ENCODE assay signal across 9 cellular contexts in the genomic region with DNA sequence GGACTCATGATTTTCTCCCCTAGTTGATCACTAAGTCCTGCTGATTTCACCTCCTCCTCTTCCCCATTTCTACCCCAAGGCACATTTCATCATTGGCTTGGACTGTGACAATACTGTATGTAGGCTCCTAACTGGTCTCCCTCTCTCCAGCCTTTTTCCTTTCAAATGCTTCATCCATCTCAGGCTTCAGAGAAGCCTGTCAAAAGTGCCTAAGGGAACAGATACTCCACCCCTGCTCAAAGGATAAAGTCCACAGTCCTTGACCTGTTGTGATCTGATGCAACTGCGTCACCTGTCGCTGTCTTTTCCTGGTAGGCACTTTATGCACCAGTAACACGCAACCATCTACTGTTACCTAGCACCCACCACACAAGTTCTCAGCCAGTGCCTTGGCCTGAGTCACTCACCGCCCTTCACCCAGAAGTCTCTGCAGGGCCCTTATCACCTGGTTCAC. TPM values are rescaled to one million over a fixed set of nuclear protein-coding genes. Genes with fewer than 3 reads are reported as not detected.
DNase-seq lines count a peak whose midpoint lies in the region; ATAC-seq and TF ChIP-seq lines count a peak whose summit lies in the region.
"Had no signal": no experiment of that assay in that cellular context is flagged by ENCODE, and none has a peak within 500 bp of the region (broad histone marks: within the 10 kb centered on the region; RNA-seq: fewer than 3 reads in every experiment).

No MANE protein-coding gene starts in this region.

- 51 to 52% methylated on average over 4 of the region's 4 CpGs for WGBS in body of pancreas, 2 donors

- DNase-seq in DMS53 treated with DMSO at 0.1 percent for 48 hours (lab: John Stamatoyannopoulos, UW; ENCODE audit: unreplicated experiment) (peak; percentile 93), NCI-H2029 treated with DMSO at 0.1 percent for 48 hours (lab: John Stamatoyannopoulos, UW) (peak; percentile 88), body of pancreas (peak; percentile 66 to 83 (median 76)), neural crest cell (ENCODE audit: low read depth, low spot score) (no peak), AG20443 (ENCODE audit: low spot score) (no peak), SK-N-DZ (ENCODE audit: low spot score) (no peak)
- DNase-seq in activated CD8-positive, alpha-beta memory T cell treated with anti-CD3 and anti-CD28 coated beads, Interleukin-2, amount 50 U/mL, for 4 hours, result no peak
- DNase-seq: amniotic stem cell had no signal

- H3K4me1 Mint-ChIP-seq in neural crest cell, result peaks cover 48% of the 10 kb centered on the region

- H3K4me3 Mint-ChIP-seq in neural crest cell, result peak overlapping the region; percentile 20

- TF ChIP-seq CTCF in body of pancreas (IDR thresholded peaks at IDR 0.05), result no peak
- no peak for TF ChIP-seq CTCF in neural crest cell (conservative IDR thresholded peaks at IDR 0.05)

- no peaks in the 10 kb centered on the region for H3K36me3 Mint-ChIP-seq in neural crest cell (ENCODE audit: low read depth)

- intact Hi-C loops in body of pancreas (cut with DNase I), result no loop called here

- H3K4me1 ChIP-seq in body of pancreas, result peaks cover 95% of the 10 kb centered on the region

- H3K36me3 ChIP-seq in body of pancreas (replicated peaks in 1 of 2; ENCODE audit: insufficient read depth in 1 of 2, low read depth in 2 of 2), result no peaks in the 10 kb centered on the region

- H3K27ac ChIP-seq in body of pancreas, result peak overlapping the region; percentile 71 to 88 (median 86)

- H3K27me3 ChIP-seq in body of pancreas, result no peaks in the 10 kb centered on the region

- TF ChIP-seq POLR2A in body of pancreas (IDR thresholded peaks at IDR 0.05), result no peak

- H3K4me3 ChIP-seq in body of pancreas, result no peak overlapping the region

- H3K27me3 Mint-ChIP-seq in neural crest cell (ENCODE audit: low read depth), result no peaks in the 10 kb centered on the region

- H3K9me3 Mint-ChIP-seq in neural crest cell, result no peaks in the 10 kb centered on the region

- H3K9me3 ChIP-seq in body of pancreas, result no peaks in the 10 kb centered on the region

- ATAC-seq in body of pancreas (peak; percentile 72), HG03196 (IDR thresholded peaks at IDR 0.05; ENCODE audit: unreplicated experiment) (no peak)

- peak overlapping the region; percentile 38 for H3K27ac Mint-ChIP-seq in neural crest cell (ENCODE audit: unreplicated experiment)

RNA-seq across cellular contexts. Expression of gene SCARB2, which starts 12.8 kb away (rescaled TPM):
- total RNA-seq in body of pancreas, result 100 to 1,000 TPM in 1 of 2 donors, 10 to 100 TPM in 1; 74.5 to 167 TPM
- total RNA-seq in neural crest cell, result 60.0 and 60.8 TPM in 2 replicates
- 91.5 and 92.6 TPM in 2 replicates for polyA plus RNA-seq in SK-N-DZ (2014; cell fraction: cytosol; rRNA removed)
- polyA plus RNA-seq in SK-N-DZ (2014; cell fraction: nucleus; rRNA removed), result 42.6 and 47.0 TPM in 2 replicates

RNA-seq across cellular contexts. Expression of gene FAM47E, which starts 50.7 kb away (rescaled TPM):
- total RNA-seq in body of pancreas, result 10 to 100 TPM; 10.1 to 16.2 TPM
- total RNA-seq in neural crest cell, result 1.4 and 1.6 TPM in 2 replicates
- polyA plus RNA-seq in SK-N-DZ (2014; cell fraction: cytosol; rRNA removed), result 0.43 TPM in 1 of 2 replicates, not detected in the other
- 0.02 and 0.49 TPM in 2 replicates for polyA plus RNA-seq in SK-N-DZ (2014; cell fraction: nucleus; rRNA removed)

RNA-seq across cellular contexts. Expression of gene NUP54, which starts 52.6 kb away (rescaled TPM):
- total RNA-seq in body of pancreas (10 to 100 TPM; 13.7 to 33.3 TPM), neural crest cell (67.0 and 73.3 TPM in 2 replicates)
- 53.3 and 54.4 TPM in 2 replicates for polyA plus RNA-seq in SK-N-DZ (2014; cell fraction: cytosol; rRNA removed)
- 65.9 and 66.6 TPM in 2 replicates for polyA plus RNA-seq in SK-N-DZ (2014; cell fraction: nucleus; rRNA removed)

Comparison
In these comparisons a context has a peak if more than half of its experiments do, and no peak if none do; other contexts are left out.
1. DNase-seq: peak in DMS53 treated with DMSO at 0.1 percent for 48 hours (single experiment), NCI-H2029 treated with DMSO at 0.1 percent for 48 hours (single experiment) and body of pancreas (4 of 4); none in neural crest cell (single experiment), AG20443 (single experiment), activated CD8-positive, alpha-beta memory T cell treated with anti-CD3 and anti-CD28 coated beads, Interleukin-2, amount 50 U/mL, for 4 hours (single experiment) and SK-N-DZ (single experiment).